ENCODE assay signal across 24 cellular contexts in the genomic region with DNA sequence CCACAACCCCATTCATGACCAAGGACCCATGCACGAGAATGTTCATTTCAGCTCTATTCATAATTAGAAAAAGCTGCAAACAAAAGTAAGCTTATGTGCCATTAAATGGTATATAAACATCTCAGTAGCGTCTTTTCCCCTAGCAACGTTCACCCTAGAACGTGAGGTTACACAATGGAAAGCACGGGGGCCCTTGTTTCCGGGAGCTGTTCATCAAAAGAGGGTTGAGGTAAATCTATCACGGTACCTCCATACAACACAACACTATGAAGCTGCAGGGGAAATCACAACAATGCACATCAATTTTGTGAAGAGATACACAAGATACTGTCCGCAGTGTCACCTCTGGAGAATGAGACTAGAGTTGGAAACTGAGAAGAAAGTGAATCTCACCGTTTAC.
"Had no signal": no experiment of that assay in that cellular context is flagged by ENCODE, and none has a peak within 500 bp of the region (broad histone marks: within the 10 kb centered on the region; RNA-seq: fewer than 3 reads in every experiment).

No MANE protein-coding gene starts in this region.

- H3K27ac ChIP-seq: adrenal gland, breast epithelium, SJCRH30, SK-N-MC had no signal

- DNase-seq: activated CD4-positive, alpha-beta T cell treated with anti-CD3 and anti-CD28 coated beads, Interleukin-2, amount 10 ng/mL, durations not matched to agents 7 days and 5 days; activated CD4-positive, alpha-beta T cell treated with anti-CD3 and anti-CD28 coated beads, Interleukin-2, amount 50 U/mL, for 48 hours; activated CD8-positive, alpha-beta memory T cell treated with anti-CD3 and anti-CD28 coated beads for 24 hours; activated gamma-delta T cell treated with Interleukin-2 at 50 U/mL for 16 hours; activated naive CD4-positive, alpha-beta T cell treated with anti-CD3 and anti-CD28 coated beads for 36 hours; activated T-cell treated with anti-CD3 and anti-CD28 coated beads, Interleukin-2, amount 50 U/mL, for 24 hours; body of pancreas; Karpas-422; KBM-7; NCI-H1105; NCI-H1417 treated with DMSO at 0.1 percent for 48 hours; NCI-H187 treated with DMSO at 0.1 percent for 48 hours; NCI-H2081; NCI-H226; NCI-H446 treated with DMSO at 0.1 percent for 48 hours; NCI-H524; SHP77; SJCRH30; T1000 had no signal

- H3K27me3 Mint-ChIP-seq: activated CD4-positive, alpha-beta T cell treated with anti-CD3 and anti-CD28 coated beads, Interleukin-2, amount 10 ng/mL, durations not matched to agents 7 days and 5 days; activated T-cell treated with anti-CD3 and anti-CD28 coated beads, Interleukin-2, amount 50 U/mL, for 24 hours had no signal

- ATAC-seq: activated naive CD4-positive, alpha-beta T cell treated with anti-CD3 and anti-CD28 coated beads, Interleukin-2, amount 50 U/mL, for 72 hours; body of pancreas; Panc1 had no signal

- H3K27me3 ChIP-seq: adrenal gland, body of pancreas, breast epithelium had no signal

- H3K9me3 Mint-ChIP-seq: activated CD4-positive, alpha-beta T cell treated with anti-CD3 and anti-CD28 coated beads, Interleukin-2, amount 10 ng/mL, durations not matched to agents 7 days and 5 days; activated naive CD4-positive, alpha-beta T cell treated with anti-CD3 and anti-CD28 coated beads for 36 hours; activated naive CD4-positive, alpha-beta T cell treated with anti-CD3 and anti-CD28 coated beads, Interleukin-2, amount 50 U/mL, for 72 hours; activated T-cell treated with anti-CD3 and anti-CD28 coated beads, Interleukin-2, amount 50 U/mL, for 24 hours had no signal

- H3K9me3 ChIP-seq: adrenal gland, body of pancreas, breast epithelium, SJCRH30 had no signal

- H3K27ac Mint-ChIP-seq: activated CD4-positive, alpha-beta T cell treated with anti-CD3 and anti-CD28 coated beads, Interleukin-2, amount 10 ng/mL, durations not matched to agents 7 days and 5 days; activated naive CD4-positive, alpha-beta T cell treated with anti-CD3 and anti-CD28 coated beads for 36 hours; activated naive CD4-positive, alpha-beta T cell treated with anti-CD3 and anti-CD28 coated beads, Interleukin-2, amount 50 U/mL, for 72 hours; activated T-cell treated with anti-CD3 and anti-CD28 coated beads, Interleukin-2, amount 50 U/mL, for 24 hours had no signal

- H3K4me1 Mint-ChIP-seq: activated CD4-positive, alpha-beta T cell treated with anti-CD3 and anti-CD28 coated beads, Interleukin-2, amount 10 ng/mL, durations not matched to agents 7 days and 5 days had no signal

- H3K4me3 Mint-ChIP-seq: activated CD4-positive, alpha-beta T cell treated with anti-CD3 and anti-CD28 coated beads, Interleukin-2, amount 10 ng/mL, durations not matched to agents 7 days and 5 days; activated naive CD4-positive, alpha-beta T cell treated with anti-CD3 and anti-CD28 coated beads for 36 hours; activated T-cell treated with anti-CD3 and anti-CD28 coated beads, Interleukin-2, amount 50 U/mL, for 24 hours had no signal

- H3K4me3 ChIP-seq: adrenal gland, body of pancreas, breast epithelium, SJCRH30, SK-N-MC had no signal

- H3K36me3 ChIP-seq: adrenal gland, breast epithelium, SJCRH30 had no signal

- H3K4me1 ChIP-seq: breast epithelium, SJCRH30 had no signal

- H3K36me3 Mint-ChIP-seq: activated naive CD4-positive, alpha-beta T cell treated with anti-CD3 and anti-CD28 coated beads, Interleukin-2, amount 50 U/mL, for 72 hours had no signal
